Comparison of ENCODE assay signal across 8 cellular contexts in the genomic region with DNA sequence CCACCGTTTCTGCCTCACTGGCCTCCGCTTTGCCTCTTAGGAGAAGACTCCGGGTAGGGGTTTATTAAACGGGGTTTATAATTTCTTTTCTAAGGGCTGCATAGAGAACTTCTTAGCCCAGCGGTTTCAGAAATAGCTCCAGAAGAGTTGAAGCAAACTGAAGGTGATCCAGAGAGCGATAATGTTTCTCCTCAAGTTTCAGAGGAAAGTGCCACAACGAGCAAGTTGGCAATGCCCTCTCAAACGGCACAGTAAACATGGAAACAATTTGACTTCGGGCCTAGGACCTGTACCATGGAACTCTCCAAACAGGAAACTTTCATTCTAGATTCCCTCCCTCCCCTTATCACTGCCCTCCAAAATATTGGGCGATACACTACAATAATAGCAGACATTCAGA. TPM values are rescaled to one million over a fixed set of nuclear protein-coding genes. Genes with fewer than 3 reads are reported as not detected.
DNase-seq lines count a peak whose midpoint lies in the region; ATAC-seq and TF ChIP-seq lines count a peak whose summit lies in the region.

No MANE protein-coding gene starts in this region.

- TF ChIP-seq CTCF in HCT116 (IDR thresholded peaks at IDR 0.05 in 2 of 3, conservative IDR thresholded peaks at IDR 0.05 in 1 of 3; ENCODE audit: borderline replicate concordance in 1 of 3, insufficient read depth in 1 of 3, low read depth in 2 of 3, low read length in 2 of 3) (no peak), spleen (IDR thresholded peaks at IDR 0.05 in 8 of 11, conservative IDR thresholded peaks at IDR 0.05 in 3 of 11) (no peak), omental fat pad (IDR thresholded peaks at IDR 0.05) (no peak)
- no peak for TF ChIP-seq CTCF in activated CD8-positive, alpha-beta T cell treated with anti-CD3 and anti-CD28 coated beads for 36 hours (IDR thresholded peaks at IDR 0.05)

- TF ChIP-seq POLR2A in HCT116 (IDR thresholded peaks at IDR 0.05; ENCODE audit: borderline replicate concordance, extremely low read depth, insufficient read depth, insufficient read length): no peak
- TF ChIP-seq POLR2A in spleen (IDR thresholded peaks at IDR 0.05): no peak

- H3K27me3 ChIP-seq in HCT116 (ENCODE audit: insufficient read depth, low read length) (no peaks in the 10 kb centered on the region), iPS DF 6.9 (ENCODE audit: control insufficient read depth, insufficient read depth, low read length) (no peaks in the 10 kb centered on the region), spleen (replicated peaks in 1 of 7) (no peaks in the 10 kb centered on the region)

- H3K9me3 ChIP-seq in HCT116 (ENCODE audit: control insufficient read depth in 1 of 2, insufficient read depth in 1 of 2, low read depth in 1 of 2, low read length in 2 of 2) (no peaks in the 10 kb centered on the region), iPS DF 6.9 (ENCODE audit: control insufficient read depth, insufficient read depth, low read length) (no peaks in the 10 kb centered on the region), spleen (no peaks in the 10 kb centered on the region)

- H3K27ac ChIP-seq in HCT116 (ENCODE audit: low read depth, low read length) (peak overlapping the region; percentile 92), iPS DF 6.9 (ENCODE audit: low read length) (no peak overlapping the region), spleen (peak overlapping the region; percentile 79 to 94 (median 91))

- H3K4me1 ChIP-seq in HCT116 (ENCODE audit: control insufficient read depth in 1 of 2, insufficient read depth in 2 of 2, low read length in 2 of 2) (peaks cover 8 to 17% of the 10 kb centered on the region in 2 experiments; a peak in 3 of 4 replicates), iPS DF 6.9 (ENCODE audit: control insufficient read depth, insufficient read depth, low read length) (0 out of 2 replicates have a peak, but pooled peaks cover 3% of the 10 kb centered on the region), spleen (peaks cover 18 to 68% (median 33%) of the 10 kb centered on the region in 6 donors)

- TF ChIP-seq RAD21 in HCT116 (IDR thresholded peaks at IDR 0.05; ENCODE audit: low read depth): no peak

- no peak overlapping the region for H2AFZ ChIP-seq in HCT116 (ENCODE audit: low read depth, low read length, poor library complexity, severe bottlenecking)

- WGBS in iPS DF 6.9 (ENCODE audit: insufficient coverage, insufficient read length): no CpG with 5 or more reads among the region's 10 CpGs
- WGBS in spleen, 5 donors: 21 to 26% (median 24%) methylated on average over 10 of the region's 10 CpGs

- peaks cover 36% of the 10 kb centered on the region for H3K36me3 Mint-ChIP-seq in activated CD8-positive, alpha-beta T cell treated with anti-CD3 and anti-CD28 coated beads for 36 hours (ENCODE audit: low read depth)

- RAD21 ChIA-PET in HCT116 (lab: Charles Lee; ENCODE audit: low non-redundant PET in 1 of 2, low total read pairs in 2 of 2, uncharacterized antibody in 2 of 2, unreplicated experiment in 2 of 2): interaction anchor here (1.3 to 1.4 kb wide), 2 partner anchors 303 to 311 kb away, joined by 5 to 6 read pairs; no protein-coding TSS in a partner anchor

- intact Hi-C loops in HCT116 (cut with micrococcal nuclease) (loop anchor here (2.0 to 10.0 kb wide), 4 partner anchors 170 to 815 kb away; a partner anchor contains a TSS), spleen (cut with DNase I; ENCODE audit: low total_unique reads) (loop anchor here (5.0 to 10.0 kb wide), 4 partner anchors 62 to 815 kb away; a partner anchor contains a TSS)
- intact Hi-C loops in activated CD8-positive, alpha-beta T cell treated with anti-CD3 and anti-CD28 coated beads for 36 hours (cut with micrococcal nuclease): loop anchor here (5.0 to 10.0 kb wide), 3 partner anchors 62 to 305 kb away; a partner anchor contains a TSS

- H3K36me3 ChIP-seq in HCT116 (ENCODE audit: control insufficient read depth in 1 of 2, insufficient read depth in 2 of 2, low read length in 2 of 2): peaks cover 9 to 18% of the 10 kb centered on the region in 2 experiments; a peak in 3 of 4 replicates
- H3K36me3 ChIP-seq in iPS DF 6.9 (ENCODE audit: control insufficient read depth, insufficient read depth, low read length): peaks cover 8% of the 10 kb centered on the region
- H3K36me3 ChIP-seq in spleen: peaks cover 4 to 41% (median 32%) of the 10 kb centered on the region in 6 donors

- H3K4me1 Mint-ChIP-seq in activated CD8-positive, alpha-beta T cell treated with anti-CD3 and anti-CD28 coated beads for 36 hours (ENCODE audit: low read depth): peaks cover 37% of the 10 kb centered on the region

- no peaks in the 10 kb centered on the region for H3K9me2 ChIP-seq in HCT116 (ENCODE audit: insufficient read depth)

- H3K27ac Mint-ChIP-seq in activated CD8-positive, alpha-beta T cell treated with anti-CD3 and anti-CD28 coated beads for 36 hours: peak overlapping the region; percentile 96

- no peak for DNase-seq in HCT116 (ENCODE audit: low read depth, low spot score)
- DNase-seq in activated CD8-positive, alpha-beta T cell treated with anti-CD3 and anti-CD28 coated beads for 36 hours: no peak
- DNase-seq in iPS DF 6.9 (ENCODE audit: low read depth, low spot score): no peak
- DNase-seq in spleen: no peak
- no peak for DNase-seq in stimulated activated CD4-positive, alpha-beta T cell treated with anti-CD3 and anti-CD28 coated beads, Interleukin-2, amount 100 ng/mL, for 24 hours
- DNase-seq in omental fat pad (ENCODE audit: low spot score): no peak

- CTCF ChIA-PET in HCT116 (lab: Charles Lee): interaction anchor here (0.7 to 1.8 kb wide), 8 partner anchors 276 to 818 kb away, joined by 3 to 8 read pairs (median 4); no protein-coding TSS in a partner anchor
- CTCF ChIA-PET in activated CD8-positive, alpha-beta T cell treated with anti-CD3 and anti-CD28 coated beads for 36 hours (lab: Charles Lee): interaction anchor here (0.7 to 3.8 kb wide), 63 partner anchors 11 to 813 kb away, joined by 3 to 35 read pairs (median 5); a partner anchor contains a TSS

- H3K79me2 ChIP-seq in HCT116 (ENCODE audit: insufficient read depth, low read length): peaks cover 51% of the 10 kb centered on the region

- peak overlapping the region; percentile 72 to 96 for H3K4me3 ChIP-seq in HCT116 (replicated peaks in 1 of 2; ENCODE audit: low read depth in 1 of 2, low read length in 2 of 2)
- peak overlapping the region; percentile 73 for H3K4me3 ChIP-seq in iPS DF 6.9 (ENCODE audit: low read length)
- peak overlapping the region; percentile 71 to 96 (median 85) for H3K4me3 ChIP-seq in spleen

- BruUV-seq in HCT116 (replicated peaks; lab: Mats Ljungman, UMichigan): TSS peak; percentile 59

- H3K27me3 Mint-ChIP-seq in activated CD8-positive, alpha-beta T cell treated with anti-CD3 and anti-CD28 coated beads for 36 hours: no peaks in the 10 kb centered on the region

- peak overlapping the region; percentile 85 for H3K4me2 ChIP-seq in HCT116 (ENCODE audit: low read length)

- POLR2A ChIA-PET in HCT116 (lab: Charles Lee): interaction anchor here (1.1 to 4.0 kb wide), 2 partner anchors 303 to 812 kb away, joined by 3 to 18 read pairs; no protein-coding TSS in a partner anchor
- POLR2A ChIA-PET in activated CD8-positive, alpha-beta T cell treated with anti-CD3 and anti-CD28 coated beads for 36 hours (lab: Charles Lee): interaction anchor here (0.6 to 4.9 kb wide), 20 partner anchors 9 to 389 kb away, joined by 3 to 31 read pairs (median 4); a partner anchor contains a TSS

- no peak for ATAC-seq in HCT116
- no peak for ATAC-seq in activated CD8-positive, alpha-beta T cell treated with anti-CD3 and anti-CD28 coated beads for 36 hours
- ATAC-seq in GM21723 (IDR thresholded peaks at IDR 0.05; ENCODE audit: unreplicated experiment): no peak
- no peak for ATAC-seq in GM18520 (IDR thresholded peaks at IDR 0.05; ENCODE audit: unreplicated experiment)
- no peak for ATAC-seq in omental fat pad (ENCODE audit: low FRiP score)

- H3K4me3 Mint-ChIP-seq in activated CD8-positive, alpha-beta T cell treated with anti-CD3 and anti-CD28 coated beads for 36 hours: peak overlapping the region; percentile 96

- H4K20me1 ChIP-seq in HCT116 (ENCODE audit: insufficient read depth): no peaks in the 10 kb centered on the region

- peak overlapping the region; percentile 74 for H3K9ac ChIP-seq in HCT116 (ENCODE audit: low read length)

- H3K9me3 Mint-ChIP-seq in activated CD8-positive, alpha-beta T cell treated with anti-CD3 and anti-CD28 coated beads for 36 hours: no peaks in the 10 kb centered on the region

TF ChIP-seq in HCT116, 20 proteins besides CTCF, POLR2A, EP300 and RAD21 (continues in another document):
- no peak for TF ChIP-seq YY1 (IDR thresholded peaks at IDR 0.05; ENCODE audit: extremely low read depth, insufficient replicate concordance, low read depth, low read length)
- TF ChIP-seq ZNF274 (IDR thresholded peaks at IDR 0.05; ENCODE audit: low read depth, low read length): no peak
- TF ChIP-seq CBX3 (IDR thresholded peaks at IDR 0.05; ENCODE audit: low read depth): no peak
- no peak for TF ChIP-seq TCF7L2 (IDR thresholded peaks at IDR 0.05; ENCODE audit: borderline replicate concordance, extremely low read depth, insufficient read depth, insufficient read length)
- no peak for TF ChIP-seq EGR1 (IDR thresholded peaks at IDR 0.05; ENCODE audit: low read depth)
- TF ChIP-seq SRF (IDR thresholded peaks at IDR 0.05; ENCODE audit: low read depth): no peak
- no peak for TF ChIP-seq ZFX (IDR thresholded peaks at IDR 0.05)
- no peak for TF ChIP-seq JUND (IDR thresholded peaks at IDR 0.05)
- no peak for TF ChIP-seq SIN3A (IDR thresholded peaks at IDR 0.05; ENCODE audit: low read depth)

RNA-seq across cellular contexts. Expression of a gene that starts 1.0 kb away (rescaled TPM):
- 126 TPM for total RNA-seq in HCT116 (2021; ENCODE audit: unreplicated experiment)
- polyA plus RNA-seq in HCT116 (2012): 120 and 142 TPM in 2 replicates
- 100 to 1,000 TPM; 160 to 169 TPM for total RNA-seq in activated CD8-positive, alpha-beta T cell treated with anti-CD3 and anti-CD28 coated beads for 36 hours
- total RNA-seq in spleen: 10 to 100 TPM; 40.4 to 77.7 (median 55.0) TPM
- polyA plus RNA-seq in spleen: 10 to 100 TPM; 39.1 to 52.5 (median 43.3) TPM
- 100 to 1,000 TPM in 1 of 4 donors, 10 to 100 TPM in 3; 74.6 to 106 (median 85.8) TPM for total RNA-seq in omental fat pad

RNA-seq across cellular contexts. Expression of a gene that starts 23.1 kb away (rescaled TPM):
- 58.8 TPM for total RNA-seq in HCT116 (2021; ENCODE audit: unreplicated experiment)
- 64.7 and 72.2 TPM in 2 replicates for polyA plus RNA-seq in HCT116 (2012)
- 10 to 100 TPM; 60.2 to 64.3 TPM for total RNA-seq in activated CD8-positive, alpha-beta T cell treated with anti-CD3 and anti-CD28 coated beads for 36 hours
- total RNA-seq in spleen: 10 to 100 TPM; 56.3 to 99.3 (median 88.2) TPM
- 100 to 1,000 TPM; 100 to 176 (median 161) TPM for polyA plus RNA-seq in spleen
- 10 to 100 TPM; 26.2 to 45.6 (median 31.2) TPM for total RNA-seq in omental fat pad
